17 cellular contexts compared by ENCODE assay signal in genomic region chr1:9774744-9775679, GRCh38.
"Had no signal": no experiment of that assay in that cellular context is flagged by ENCODE, and none has a peak within 500 bp of the region (broad histone marks: within the 10 kb centered on the region; RNA-seq: fewer than 3 reads in every experiment).

No MANE protein-coding gene starts in this region.

- H3K4me3 ChIP-seq: ascending aorta, dorsolateral prefrontal cortex, esophagus squamous epithelium, lower lobe of right lung, pancreas, thoracic aorta, upper lobe of right lung had no signal

- H3K27me3 Mint-ChIP-seq: activated T-helper 17 cell treated with anti-CD3 and anti-CD28 coated beads, Interleukin-2, amount 50 U/mL, for 72 hours had no signal

- H3K9me3 ChIP-seq: ascending aorta, esophagus squamous epithelium, lower lobe of right lung, pancreas, thoracic aorta, upper lobe of right lung had no signal

- DNase-seq: activated CD4-positive, alpha-beta T cell treated with anti-CD3 and anti-CD28 coated beads, Interleukin-2, amount 50 U/mL, for 1 hour; activated CD8-positive, alpha-beta memory T cell treated with anti-CD3 and anti-CD28 coated beads for 24 hours; activated naive CD4-positive, alpha-beta T cell treated with Interleukin-2 at 50 U/mL for 16 hours; dorsolateral prefrontal cortex; esophagus squamous epithelium; glutamatergic neuron; left cardiac atrium; lower lobe of right lung; pancreas; stimulated activated CD4-positive, alpha-beta T cell treated with anti-CD3 and anti-CD28 coated beads, Interleukin-12 subunit alpha, Interleukin-12 subunit beta, amount 100 ng/mL, for 4 hours; stimulated activated CD4-positive, alpha-beta T cell treated with anti-CD3 and anti-CD28 coated beads, Interleukin-2, amount 100 ng/mL, for 24 hours; upper lobe of right lung had no signal

- H3K9me3 Mint-ChIP-seq: activated T-helper 17 cell treated with anti-CD3 and anti-CD28 coated beads, Interleukin-2, amount 50 U/mL, for 72 hours; mesothelial cell of epicardium had no signal

- ATAC-seq: activated CD4-positive, CD25-positive, alpha-beta regulatory T cell treated with anti-CD3 and anti-CD28 coated beads, Interleukin-2, amount 50 U/mL, for 24 hours; activated T-helper 17 cell treated with anti-CD3 and anti-CD28 coated beads, Interleukin-2, amount 50 U/mL, for 72 hours; left cardiac atrium; lower lobe of right lung; pancreas; upper lobe of right lung had no signal

- H3K4me1 Mint-ChIP-seq: mesothelial cell of epicardium had no signal

- H3K4me3 Mint-ChIP-seq: activated T-helper 17 cell treated with anti-CD3 and anti-CD28 coated beads, Interleukin-2, amount 50 U/mL, for 72 hours; mesothelial cell of epicardium had no signal

- H3K27ac ChIP-seq: ascending aorta, lower lobe of right lung, pancreas, thoracic aorta, upper lobe of right lung had no signal

- H3K27ac Mint-ChIP-seq: activated T-helper 17 cell treated with anti-CD3 and anti-CD28 coated beads, Interleukin-2, amount 50 U/mL, for 72 hours; mesothelial cell of epicardium had no signal

- H3K4me1 ChIP-seq: ascending aorta, lower lobe of right lung, upper lobe of right lung had no signal

- H3K27me3 ChIP-seq: ascending aorta, dorsolateral prefrontal cortex, esophagus squamous epithelium, pancreas, upper lobe of right lung had no signal
